Comparison of ENCODE assay signal across 2 cellular contexts in genomic region chr19:11749751-11750150, GRCh38.
A peak's percentile ranks its signal among the peaks of the same experiment; 100 is the strongest.
TF ChIP-seq lines count a peak whose summit lies in the region.

No MANE protein-coding gene starts in this region.

TF ChIP-seq in HepG2, 621 proteins besides CTCF, POLR2A, EP300 and RAD21:
- no peak for TF ChIP-seq AGO2 (optimal IDR thresholded peaks at IDR 0.05; ENCODE audit: low read depth, low read length)
- TF ChIP-seq ZNF574 (CRISPR knock-in tag; IDR thresholded peaks at IDR 0.05), result no peak
- no peak for TF ChIP-seq ZNF121 (CRISPR knock-in tag; IDR thresholded peaks at IDR 0.05)
- no peak for TF ChIP-seq RBM39 (IDR thresholded peaks at IDR 0.05; ENCODE audit: low read depth, low read length, poor library complexity, severe bottlenecking)
- peak; percentile 63; the same call in 1 of the 2 replicates for TF ChIP-seq RAD51 (IDR thresholded peaks at IDR 0.05; ENCODE audit: borderline replicate concordance)
- no peak for TF ChIP-seq TFDP1 (CRISPR knock-in tag; IDR thresholded peaks at IDR 0.05; ENCODE audit: borderline replicate concordance)
- TF ChIP-seq ZSCAN12 (CRISPR knock-in tag; IDR thresholded peaks at IDR 0.05), result no peak

TF ChIP-seq in K562, 482 proteins besides CTCF, POLR2A, EP300 and RAD21:
- TF ChIP-seq RBM25 (IDR thresholded peaks at IDR 0.05; ENCODE audit: low read depth, low read length, severe bottlenecking) (peak; percentile 66), TOE1 (IDR thresholded peaks at IDR 0.05; ENCODE audit: borderline replicate concordance) (peak; percentile 42; the same call in 1 of the 2 replicates), TOE1 (CRISPR knock-in tag; IDR thresholded peaks at IDR 0.05; ENCODE audit: borderline replicate concordance, low read depth) (no peak), ZNF175 (CRISPR knock-in tag; IDR thresholded peaks at IDR 0.05; ENCODE audit: low read depth) (no peak), RAD51 (IDR thresholded peaks at IDR 0.05; ENCODE audit: borderline replicate concordance, low read depth) (peak; percentile 77), TFE3 (CRISPR knock-in tag; IDR thresholded peaks at IDR 0.05) (peak; percentile 92)
